In the genomic region with DNA sequence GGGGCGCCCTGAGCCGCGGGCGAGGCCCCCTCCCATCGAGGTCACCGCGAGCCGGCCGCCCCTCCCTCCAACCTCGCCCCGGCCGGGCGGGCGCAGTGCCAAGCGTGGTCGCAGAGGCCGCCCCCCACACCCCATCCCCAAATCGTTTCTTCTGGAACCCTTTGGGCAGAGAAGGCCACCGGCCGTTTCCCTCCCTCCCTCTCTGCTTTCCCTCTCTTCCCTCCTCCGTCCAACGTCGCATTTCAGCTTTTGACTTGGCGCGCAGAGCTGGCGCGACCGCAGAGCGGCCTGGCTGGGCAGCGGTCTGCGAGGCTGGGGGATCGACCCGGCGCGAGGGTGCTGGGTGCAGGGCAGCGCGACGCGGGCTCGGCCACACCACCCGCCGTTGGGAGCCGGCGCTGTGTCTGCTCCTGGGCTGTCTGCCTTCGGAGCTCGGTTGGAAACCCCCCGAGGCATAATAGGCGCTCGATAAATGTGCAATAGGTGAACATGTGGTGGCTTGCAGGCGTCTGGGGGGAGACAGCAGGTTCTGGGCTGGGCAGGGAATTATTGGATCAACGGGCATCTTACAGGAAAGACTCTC, we compare ENCODE assay signal across 6 cellular contexts. TPM values are rescaled to one million over a fixed set of nuclear protein-coding genes. Genes with fewer than 3 reads are reported as not detected.
DNase-seq lines count a peak whose midpoint lies in the region; ATAC-seq and TF ChIP-seq lines count a peak whose summit lies in the region.

No MANE protein-coding gene starts in this region.

- peaks cover 15% of the 10 kb centered on the region for H3K27me3 ChIP-seq in suprapubic skin

- H3K9me3 ChIP-seq in ES-I3 (ENCODE audit: control insufficient read depth, insufficient read depth, low read length) (no peaks in the 10 kb centered on the region), suprapubic skin (no peaks in the 10 kb centered on the region)

- no peak for TF ChIP-seq POLR2A in suprapubic skin (IDR thresholded peaks at IDR 0.05)

- TF ChIP-seq EP300 in suprapubic skin (IDR thresholded peaks at IDR 0.05): no peak

- peak overlapping the region; percentile 66 for H3K27ac ChIP-seq in suprapubic skin

- H3K4me1 ChIP-seq in ES-I3 (ENCODE audit: insufficient read depth, low read length) (peaks cover 22% of the 10 kb centered on the region), suprapubic skin (peaks cover 50% of the 10 kb centered on the region)

- TF ChIP-seq CTCF in fibroblast of mammary gland (conservative IDR thresholded peaks at IDR 0.05; ENCODE audit: control insufficient read depth, insufficient read depth, low read depth, low read length): no peak
- no peak for TF ChIP-seq CTCF in suprapubic skin (IDR thresholded peaks at IDR 0.05)

- H3K36me3 ChIP-seq in ES-I3 (ENCODE audit: insufficient read depth, low read length): no peaks in the 10 kb centered on the region; the same call in 1 of the 2 replicates
- no peaks in the 10 kb centered on the region for H3K36me3 ChIP-seq in suprapubic skin

- H3K9ac ChIP-seq in ES-I3 (ENCODE audit: low read depth, low read length): peak overlapping the region; percentile 71

- DNase-seq in NCI-H446 (lab: John Stamatoyannopoulos, UW): peak; percentile 71 to 86
- DNase-seq in fibroblast of mammary gland (ENCODE audit: low read depth): no peak
- DNase-seq in suprapubic skin (ENCODE audit: low spot score in 2 of 2): peak in 1 of 2 donors; percentile 66
- no peak for DNase-seq in dedifferentiated amniotic fluid mesenchymal stem cell (ENCODE audit: extremely low spot score)

- H3K4me3 ChIP-seq in fibroblast of mammary gland (ENCODE audit: control insufficient read depth, low read depth, low read length): peak overlapping the region; percentile 24
- H3K4me3 ChIP-seq in suprapubic skin: peak overlapping the region; percentile 57

- no peak for ATAC-seq in GM21367 (IDR thresholded peaks at IDR 0.05; ENCODE audit: unreplicated experiment)

- 0% methylated on average over 27 of the region's 51 CpGs for WGBS in suprapubic skin

RNA-seq across cellular contexts. Expression of a gene that starts 2.9 kb away (rescaled TPM):
- not detected for total RNA-seq in suprapubic skin

RNA-seq across cellular contexts. Expression of a gene that starts 6.7 kb away (rescaled TPM):
- total RNA-seq in suprapubic skin: 10 to 100 TPM; 10.8 to 23.6 (median 16.5) TPM

RNA-seq across cellular contexts. Expression of a gene that starts 8.3 kb away (rescaled TPM):
- 1 to 10 TPM in 3 of 4 donors, not detected in 1; 1.4 to 2.2 (median 1.6) TPM for total RNA-seq in suprapubic skin

RNA-seq across cellular contexts. Expression of a gene that starts 39.0 kb away (rescaled TPM):
- 10 to 100 TPM in 2 of 4 donors, 1 to 10 TPM in 2; 6.8 to 12.4 (median 10.1) TPM for total RNA-seq in suprapubic skin

RNA-seq across cellular contexts. Expression of a gene that starts 45.5 kb away (rescaled TPM):
- 100 to 1,000 TPM; 103 to 147 (median 120) TPM for total RNA-seq in suprapubic skin

Comparison
In these comparisons a context has a peak if more than half of its experiments do, and no peak if none do; other contexts are left out.
1. DNase-seq: peak in NCI-H446 (2 of 2); none in fibroblast of mammary gland (single experiment) and dedifferentiated amniotic fluid mesenchymal stem cell (single experiment).